In genomic region chr2:89836326-89836725, GRCh38 we compare ENCODE assay signal across 7 cellular contexts.
DNase-seq lines count a peak whose midpoint lies in the region; ATAC-seq and TF ChIP-seq lines count a peak whose summit lies in the region.
"Not testable (repeated sequence)": the region's sequence is repeated elsewhere in the genome, so short reads cannot be mapped to it uniquely, and the experiment has no call there.

No MANE protein-coding gene starts in this region.

- H3K4me3 Mint-ChIP-seq in naive B cell, result not testable (repeated sequence)

- peak; percentile 46 for DNase-seq in SK-MEL-5 (ENCODE audit: low read depth, low spot score)
- DNase-seq in choroid plexus epithelial cell (ENCODE audit: low read depth), result peak; percentile 28
- not testable (repeated sequence) for DNase-seq in heart right ventricle, naive B cell

- TF ChIP-seq CTCF in choroid plexus epithelial cell (conservative IDR thresholded peaks at IDR 0.05; ENCODE audit: low read depth, low read length); heart right ventricle (IDR thresholded peaks at IDR 0.05): not testable (repeated sequence)

- peaks cover 19 to 48% (median 25%) of the 10 kb centered on the region in 7 donors for H3K9me3 Mint-ChIP-seq in naive B cell

- H3K4me1 Mint-ChIP-seq in naive B cell, result peaks cover 7 to 26% (median 14%) of the 10 kb centered on the region in 3 donors

- peaks cover 0 to 51% (median 4%) of the 10 kb centered on the region in 11 donors for H3K9me3 ChIP-seq in heart right ventricle

- H3K4me3 ChIP-seq in choroid plexus epithelial cell (ENCODE audit: low read depth, low read length); heart right ventricle: not testable (repeated sequence)

- not testable (repeated sequence) for H3K27me3 Mint-ChIP-seq in naive B cell

- H3K4me1 ChIP-seq in heart right ventricle, result not testable (repeated sequence)

- 58 to 68% methylated on average over 6 of the region's 6 CpGs for WGBS in heart right ventricle, 2 donors

- H3K27ac ChIP-seq in heart right ventricle, result not testable (repeated sequence)

- not testable (repeated sequence) for H3K36me3 ChIP-seq in heart right ventricle

- H3K36me3 Mint-ChIP-seq in naive B cell, result peaks cover 14 to 31% of the 10 kb centered on the region in 2 donors

- ATAC-seq in GM18867 (IDR thresholded peaks at IDR 0.05; ENCODE audit: unreplicated experiment) (peak; percentile 38), GM21723 (IDR thresholded peaks at IDR 0.05; ENCODE audit: unreplicated experiment) (peak; percentile 36), HG03135 (IDR thresholded peaks at IDR 0.05; ENCODE audit: unreplicated experiment) (peak; percentile 37), heart right ventricle (peak; percentile 69 to 92 (median 84)), naive B cell (ENCODE audit: low read depth in 2 of 2) (peak; percentile 45 to 53)

- in situ Hi-C loops in SK-MEL-5 (cut with HindIII; ENCODE audit: low pct_unique_long_range_greater_than_20kb, low sequenced_read_pairs), result not testable (repeated sequence)

- intact Hi-C loops in heart right ventricle (cut with DNase I), result not testable (repeated sequence)

- not testable (repeated sequence) for H3K27ac Mint-ChIP-seq in naive B cell

- not testable (repeated sequence) for H3K27me3 ChIP-seq in heart right ventricle
